13 cellular contexts compared by ENCODE assay signal in the genomic region with DNA sequence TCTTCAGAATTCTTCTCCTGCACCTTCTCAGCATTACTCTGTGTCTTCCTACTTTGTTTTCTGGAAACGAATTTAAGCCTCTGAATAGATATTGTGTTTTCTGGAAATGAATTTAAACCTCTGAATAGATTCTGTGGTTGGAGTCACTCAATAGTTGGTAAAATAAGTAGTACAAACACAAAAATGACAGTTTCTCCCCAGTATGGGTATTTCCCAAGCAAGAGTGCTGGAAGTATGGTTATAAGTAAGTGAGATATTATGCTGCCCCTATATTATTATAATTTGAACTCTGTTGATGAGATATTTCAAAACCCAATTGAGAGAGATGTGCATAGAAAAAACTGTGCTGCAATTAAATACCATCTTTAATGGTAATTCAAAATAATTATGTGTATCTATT.
DNase-seq lines count a peak whose midpoint lies in the region; ATAC-seq lines count a peak whose summit lies in the region.
"Had no signal": no experiment of that assay in that cellular context is flagged by ENCODE, and none has a peak within 500 bp of the region (broad histone marks: within the 10 kb centered on the region; RNA-seq: fewer than 3 reads in every experiment).

No MANE protein-coding gene starts in this region.

- DNase-seq in putamen (ENCODE audit: low spot score) (no peak), glomerular visceral epithelial cell (ENCODE audit: extremely low spot score) (no peak), NCI-H128 (lab: John Stamatoyannopoulos, UW; ENCODE audit: unreplicated experiment) (no peak), activated T-cell treated with anti-CD3 and anti-CD28 coated beads for 4 hours (no peak)
- DNase-seq: 8988T; CD4-positive, alpha-beta memory T cell; DMS153; DMS79; GDM1; GM23248 had no signal

- ATAC-seq in GM18870 (IDR thresholded peaks at IDR 0.05; ENCODE audit: unreplicated experiment), result peak; percentile 75
- ATAC-seq in HG02610 (IDR thresholded peaks at IDR 0.05; ENCODE audit: unreplicated experiment), result peak; percentile 59
- ATAC-seq in HG02870 (IDR thresholded peaks at IDR 0.05; ENCODE audit: unreplicated experiment), result peak; percentile 84
